7 cellular contexts compared by ENCODE assay signal in genomic region chr5:74326571-74327338, GRCh38.
DNase-seq lines count a peak whose midpoint lies in the region; ATAC-seq and TF ChIP-seq lines count a peak whose summit lies in the region.

No MANE protein-coding gene starts in this region.

- H3K4me3 Mint-ChIP-seq in HFFc6: 0 out of 2 replicates have a peak overlapping the region, but pooled peaks have one; percentile 22

- H3K4me1 Mint-ChIP-seq in HFFc6 (ENCODE audit: low read depth): peaks cover 29% of the 10 kb centered on the region

- intact Hi-C loops in esophagus squamous epithelium (cut with DNase I): no loop called here

- H3K27ac Mint-ChIP-seq in HFFc6: peak overlapping the region; percentile 71

- peak; percentile 93 for ATAC-seq in foreskin keratinocyte

- no peaks in the 10 kb centered on the region for H3K36me3 ChIP-seq in esophagus squamous epithelium

- H3K36me3 Mint-ChIP-seq in HFFc6 (ENCODE audit: low read depth): no peaks in the 10 kb centered on the region; the same call in 1 of the 2 replicates

- H3K4me3 ChIP-seq in esophagus squamous epithelium: no peak overlapping the region

- in situ Hi-C loops in GM13976 (cut with MboI; ENCODE audit: low sequenced_read_pairs, unreplicated experiment): no loop called here

- H3K9me3 ChIP-seq in esophagus squamous epithelium: no peaks in the 10 kb centered on the region

- 57 to 66% methylated on average over 6 of the region's 6 CpGs for WGBS in esophagus squamous epithelium, 2 donors

- TF ChIP-seq POLR2A in esophagus squamous epithelium (IDR thresholded peaks at IDR 0.05): no peak

- DNase-seq in GM13976 (ENCODE audit: low spot score) (peak; percentile 43), HFFc6 (peak; percentile 89), NCI-H2029 treated with DMSO at 0.1 percent for 48 hours (lab: John Stamatoyannopoulos, UW) (peak; percentile 71), foreskin keratinocyte (peak; percentile 96 to 97), esophagus squamous epithelium (lab: John Stamatoyannopoulos, UW) (no peak)
- DNase-seq in activated CD8-positive, alpha-beta memory T cell treated with anti-CD3 and anti-CD28 coated beads for 48 hours (ENCODE audit: low read depth in 2 of 3, low spot score in 2 of 3): peak; percentile 12 to 33 (median 32)
- peak; percentile 10 for DNase-seq in stimulated activated CD8-positive, alpha-beta memory T cell treated with anti-CD3 and anti-CD28 coated beads, Interleukin-12 subunit alpha, Interleukin-12 subunit beta, amount 100 ng/mL, for 4 hours (ENCODE audit: low read depth)

- no peak for TF ChIP-seq CTCF in GM13976 (IDR thresholded peaks at IDR 0.05; ENCODE audit: borderline replicate concordance, control extremely low read depth, extremely low read depth, insufficient read depth, missing control alignments)
- TF ChIP-seq CTCF in HFFc6 (IDR thresholded peaks at IDR 0.05): no peak
- TF ChIP-seq CTCF in foreskin keratinocyte (conservative IDR thresholded peaks at IDR 0.05): no peak
- no peak for TF ChIP-seq CTCF in esophagus squamous epithelium (IDR thresholded peaks at IDR 0.05)

- H3K4me1 ChIP-seq in foreskin keratinocyte: peaks cover 18% of the 10 kb centered on the region
- H3K4me1 ChIP-seq in esophagus squamous epithelium: peaks cover 0 to 5% (median 0%) of the 10 kb centered on the region in 3 donors

- peak overlapping the region; percentile 85 for H3K27ac ChIP-seq in foreskin keratinocyte
- H3K27ac ChIP-seq in esophagus squamous epithelium: no peak overlapping the region

- H3K9me3 Mint-ChIP-seq in HFFc6: no peaks in the 10 kb centered on the region

- peaks cover 6% of the 10 kb centered on the region; the same call in 1 of the 2 replicates for H3K27me3 Mint-ChIP-seq in HFFc6 (ENCODE audit: insufficient read depth)

- H3K27me3 ChIP-seq in foreskin keratinocyte: no peaks in the 10 kb centered on the region
- H3K27me3 ChIP-seq in esophagus squamous epithelium: no peaks in the 10 kb centered on the region
